In genomic region chr10:91352760-91353159, GRCh38 we compare ENCODE assay signal across 30 cellular contexts.
"Had no signal": no experiment of that assay in that cellular context is flagged by ENCODE, and none has a peak within 500 bp of the region (broad histone marks: within the 10 kb centered on the region; RNA-seq: fewer than 3 reads in every experiment).

No MANE protein-coding gene starts in this region.

- H3K4me1 Mint-ChIP-seq: activated B cell treated with CpG ODN at 0.5 μM for 24 hours; naive thymus-derived CD8-positive, alpha-beta T cell; stimulated activated memory B cell treated with anti-CD40 and anti-IgM and Interleukin-4, amounts not matched to agents 10 μg/mL and 1 μg/mL and 100 μg/mL, for 72 hours had no signal

- H3K27ac Mint-ChIP-seq: activated B cell treated with CpG ODN at 0.5 μM for 24 hours; activated CD4-positive, alpha-beta memory T cell treated with anti-CD3 and anti-CD28 coated beads for 36 hours; activated naive CD8-positive, alpha-beta T cell treated with anti-CD3 and anti-CD28 coated beads, Interleukin-2, amount 50 U/mL, for 24 hours; dendritic cell treated with granulocyte-macrophage colony-stimulating factor and Interleukin-4, amounts not matched to agents 40 ng/mL and 50 ng/mL, for 4 days; mesothelial cell of epicardium; naive thymus-derived CD8-positive, alpha-beta T cell; neural progenitor cell; stimulated activated memory B cell treated with anti-CD40 and anti-IgM and Interleukin-4, amounts not matched to agents 10 μg/mL and 1 μg/mL and 100 μg/mL, for 72 hours had no signal

- H3K4me1 ChIP-seq: neural progenitor cell, stomach, transverse colon had no signal

- H3K27me3 Mint-ChIP-seq: brain; dendritic cell treated with granulocyte-macrophage colony-stimulating factor and Interleukin-4, amounts not matched to agents 40 ng/mL and 50 ng/mL, for 4 days had no signal

- ATAC-seq: activated naive CD8-positive, alpha-beta T cell treated with anti-CD3 and anti-CD28 coated beads, Interleukin-2, amount 50 U/mL, for 24 hours; gastrocnemius medialis; naive thymus-derived CD8-positive, alpha-beta T cell; sciatic nerve; stimulated activated memory B cell treated with anti-CD40 and anti-IgM and Interleukin-4, amounts not matched to agents 10 μg/mL and 1 μg/mL and 100 μg/mL, for 72 hours had no signal

- H3K4me3 Mint-ChIP-seq: activated B cell treated with CpG ODN at 0.5 μM for 24 hours; activated CD4-positive, alpha-beta memory T cell treated with anti-CD3 and anti-CD28 coated beads for 36 hours; activated naive CD8-positive, alpha-beta T cell treated with anti-CD3 and anti-CD28 coated beads, Interleukin-2, amount 50 U/mL, for 24 hours; brain; dendritic cell treated with granulocyte-macrophage colony-stimulating factor and Interleukin-4, amounts not matched to agents 40 ng/mL and 50 ng/mL, for 4 days; mesothelial cell of epicardium; naive thymus-derived CD8-positive, alpha-beta T cell; neural progenitor cell; stimulated activated memory B cell treated with anti-CD40 and anti-IgM and Interleukin-4, amounts not matched to agents 10 μg/mL and 1 μg/mL and 100 μg/mL, for 72 hours had no signal

- H3K9me3 Mint-ChIP-seq: activated naive CD8-positive, alpha-beta T cell treated with anti-CD3 and anti-CD28 coated beads, Interleukin-2, amount 50 U/mL, for 24 hours; dendritic cell treated with granulocyte-macrophage colony-stimulating factor and Interleukin-4, amounts not matched to agents 40 ng/mL and 50 ng/mL, for 4 days; neural progenitor cell had no signal

- H3K27me3 ChIP-seq: gastrocnemius medialis, neural progenitor cell, suprapubic skin, transverse colon had no signal

- FAIRE-seq: endometrium, urothelium cell line had no signal

- H3K36me3 Mint-ChIP-seq: activated CD4-positive, alpha-beta memory T cell treated with anti-CD3 and anti-CD28 coated beads for 36 hours; brain; mesothelial cell of epicardium; naive thymus-derived CD8-positive, alpha-beta T cell; neural progenitor cell; stimulated activated memory B cell treated with anti-CD40 and anti-IgM and Interleukin-4, amounts not matched to agents 10 μg/mL and 1 μg/mL and 100 μg/mL, for 72 hours had no signal

- H3K27ac ChIP-seq: left ventricle myocardium inferior, neural progenitor cell, stomach, suprapubic skin, transverse colon had no signal

- DNase-seq: activated B cell treated with CpG ODN at 0.5 μM for 24 hours; activated CD4-positive, alpha-beta memory T cell treated with anti-CD3 and anti-CD28 coated beads for 36 hours; activated CD4-positive, alpha-beta T cell treated with anti-CD3 and anti-CD28 coated beads for 4 hours; activated effector memory CD4-positive, alpha-beta T cell treated with anti-CD3 and anti-CD28 coated beads, Interleukin-2, amount 50 U/mL, for 16 hours; activated naive CD4-positive, alpha-beta T cell treated with anti-CD3 and anti-CD28 coated beads, Interleukin-2, amount 50 U/mL, for 16 hours; activated naive CD8-positive, alpha-beta T cell treated with anti-CD3 and anti-CD28 coated beads, Interleukin-2, amount 50 U/mL, for 24 hours; activated T-cell treated with anti-CD3 and anti-CD28 coated beads, Interleukin-2, amount 50 U/mL, for 48 hours; aorta; caudate nucleus; effector CD4-positive, alpha-beta T cell; erythroblast; gastrocnemius medialis; hippocampal formation; kidney glomerular epithelial cell; left ventricle myocardium inferior; naive thymus-derived CD8-positive, alpha-beta T cell; posterior cingulate gyrus; stimulated activated CD4-positive, alpha-beta T cell treated with anti-CD3 and anti-CD28 coated beads, Interleukin-15, amount 100 ng/mL, for 24 hours; stomach; T-helper 9 cell; transverse colon had no signal
